1 cellular context compared by ENCODE assay signal in genomic region chr6:13487122-13488014, GRCh38.
TF ChIP-seq lines count a peak whose summit lies in the region.

A gene with protein sequence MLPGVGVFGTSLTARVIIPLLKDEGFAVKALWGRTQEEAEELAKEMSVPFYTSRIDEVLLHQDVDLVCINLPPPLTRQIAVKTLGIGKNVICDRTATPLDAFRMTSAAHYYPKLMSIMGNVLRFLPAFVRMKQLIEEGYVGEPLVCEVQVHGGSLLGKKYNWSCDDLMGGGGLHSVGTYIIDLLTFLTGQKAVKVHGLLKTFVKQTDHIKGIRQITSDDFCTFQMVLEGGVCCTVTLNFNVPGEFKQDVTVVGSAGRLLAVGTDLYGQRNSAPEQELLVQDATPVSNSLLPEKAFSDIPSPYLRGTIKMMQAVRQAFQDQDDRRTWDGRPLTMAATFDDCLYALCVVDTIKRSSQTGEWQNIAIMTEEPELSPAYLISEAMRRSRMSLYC (minus strand): TSS chr6:13487600. CDS start chr6:13486890, 710 bp downstream.

TF ChIP-seq in IMR-90, 13 proteins besides CTCF, POLR2A, EP300 and RAD21:
- TF ChIP-seq MXI1 (IDR thresholded peaks at IDR 0.05; ENCODE audit: borderline replicate concordance, low read depth, low read length): peak; percentile 66; the same call in 1 of the 2 replicates
- TF ChIP-seq RCOR1 (IDR thresholded peaks at IDR 0.05; ENCODE audit: insufficient replicate concordance, low read length): peak; percentile 37
- no peak for TF ChIP-seq USF2 (IDR thresholded peaks at IDR 0.05; ENCODE audit: low read depth, low read length)
